11 cellular contexts compared by ENCODE assay signal in genomic region chr1:154358519-154358918, GRCh38. TPM values are rescaled to one million over a fixed set of nuclear protein-coding genes. Genes with fewer than 3 reads are reported as not detected.
"Had no signal": no experiment of that assay in that cellular context is flagged by ENCODE, and none has a peak within 500 bp of the region (broad histone marks: within the 10 kb centered on the region; RNA-seq: fewer than 3 reads in every experiment).

No MANE protein-coding gene starts in this region.

- H2AFZ ChIP-seq: GM23248 had no signal

- H3K4me3 ChIP-seq: GM23248, HAP-1 had no signal

- DNase-seq: GM23248, GOT3, H7, HFFc6, IMR-90, KBM-7 had no signal

- H3K27ac ChIP-seq: GM23248, HL-60 had no signal

- H3K9ac ChIP-seq: GM23248 had no signal

- ATAC-seq: HCT116 had no signal

- H3K9me3 ChIP-seq: HAP-1 had no signal

- H3K36me3 ChIP-seq: HAP-1 had no signal

RNA-seq across cellular contexts. Expression of gene AQP10, which starts 37.6 kb away (rescaled TPM):
- total RNA-seq: GM23248, H4, H7, HFFc6, HT1080, IMR-90 had no signal
- polyA plus RNA-seq: GM23248, IMR-90 had no signal
